ENCODE assay signal across 26 cellular contexts in the genomic region with DNA sequence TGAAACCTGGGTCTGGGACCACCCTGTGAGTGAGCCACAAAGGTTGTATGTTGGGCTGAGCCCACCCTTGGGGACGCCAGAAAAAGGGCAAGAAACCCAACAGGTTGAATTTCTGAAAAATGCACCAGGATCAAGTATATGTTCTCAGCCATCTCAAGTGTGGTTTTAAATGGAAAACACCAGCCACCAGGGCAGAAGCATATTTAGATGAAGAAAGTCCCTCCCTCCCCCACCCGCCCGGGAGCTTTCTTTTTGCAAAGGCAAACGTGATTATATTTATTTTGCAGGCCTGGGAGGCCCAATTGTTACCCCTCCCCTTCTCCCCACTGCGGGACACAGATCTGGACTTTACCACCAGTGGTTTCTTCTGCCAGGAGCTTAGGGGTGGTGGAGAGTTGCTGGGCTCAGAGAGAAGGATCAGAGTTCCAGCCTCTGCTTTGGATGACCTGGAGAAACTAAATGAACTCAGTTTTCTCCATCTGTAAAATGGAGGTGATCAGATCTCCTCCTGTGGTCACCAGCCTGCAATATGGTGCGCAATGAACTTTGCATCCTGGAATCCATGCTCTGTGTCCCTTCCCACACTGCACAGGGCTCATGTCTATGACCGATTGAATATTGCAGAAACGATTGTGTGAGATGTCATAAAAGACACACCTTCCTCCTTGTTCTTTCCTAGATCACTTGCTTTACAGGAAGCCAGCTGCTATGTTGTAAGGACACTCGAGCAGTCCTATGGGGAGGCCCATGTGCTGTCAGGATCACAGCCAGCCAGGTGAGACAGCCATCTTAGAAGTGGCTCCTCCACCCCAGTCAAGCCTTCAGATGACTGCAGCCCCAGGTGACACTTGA. TPM values are rescaled to one million over a fixed set of nuclear protein-coding genes. Genes with fewer than 3 reads are reported as not detected.
"Had no signal": no experiment of that assay in that cellular context is flagged by ENCODE, and none has a peak within 500 bp of the region (broad histone marks: within the 10 kb centered on the region; RNA-seq: fewer than 3 reads in every experiment).

No MANE protein-coding gene starts in this region.

- H3K36me3 Mint-ChIP-seq: mesothelial cell of epicardium; stimulated activated effector memory CD8-positive, alpha-beta T cell treated with anti-CD3 and anti-CD28 coated beads, Interleukin-12 subunit alpha, Interleukin-12 subunit beta, amount 100 ng/mL, for 72 hours had no signal

- H3K4me1 ChIP-seq: prostate gland, uterus had no signal

- H3K4me3 ChIP-seq: coronary artery, esophagus squamous epithelium, left lung, prostate gland, right atrium auricular region, thoracic aorta, tibial nerve, upper lobe of left lung, uterus had no signal

- H3K27ac Mint-ChIP-seq: mesothelial cell of epicardium; naive thymus-derived CD4-positive, alpha-beta T cell; stimulated activated effector memory CD8-positive, alpha-beta T cell treated with anti-CD3 and anti-CD28 coated beads, Interleukin-12 subunit alpha, Interleukin-12 subunit beta, amount 100 ng/mL, for 72 hours had no signal

- H3K9me3 Mint-ChIP-seq: mesothelial cell of epicardium, nephron had no signal

- FAIRE-seq: endothelial cell of umbilical vein, keratinocyte had no signal

- H3K36me3 ChIP-seq: esophagus squamous epithelium, left lung, prostate gland, right atrium auricular region, thoracic aorta, tibial nerve, upper lobe of left lung, uterus had no signal

- H3K4me3 Mint-ChIP-seq: mesothelial cell of epicardium; naive thymus-derived CD4-positive, alpha-beta T cell; nephron; stimulated activated effector memory CD8-positive, alpha-beta T cell treated with anti-CD3 and anti-CD28 coated beads, Interleukin-12 subunit alpha, Interleukin-12 subunit beta, amount 100 ng/mL, for 72 hours had no signal

- H3K27ac ChIP-seq: coronary artery, esophagus squamous epithelium, left lung, prostate gland, right atrium auricular region, thoracic aorta, tibial nerve, upper lobe of left lung, uterus had no signal

- DNase-seq: dermis blood vessel endothelial cell; effector memory CD4-positive, alpha-beta T cell; esophagus squamous epithelium; foreskin melanocyte; head of caudate nucleus; left lung; mesenchymal stem cell; naive thymus-derived CD4-positive, alpha-beta T cell; nucleus accumbens; stimulated activated CD4-positive, alpha-beta T cell treated with anti-CD3 and anti-CD28 coated beads, Interleukin-2, amount 100 ng/mL, for 24 hours; stimulated activated CD4-positive, alpha-beta T cell treated with anti-CD3 and anti-CD28 coated beads, Interleukin-4, amount 100 ng/mL, for 24 hours; stimulated activated naive CD4-positive, alpha-beta T cell treated with Interleukin-2 at 50 U/mL for 16 hours; upper lobe of left lung; uterus had no signal

- H3K27me3 ChIP-seq: right atrium auricular region, uterus had no signal

- ATAC-seq: left lung; naive thymus-derived CD4-positive, alpha-beta T cell; sciatic nerve; stimulated activated effector memory CD8-positive, alpha-beta T cell treated with anti-CD3 and anti-CD28 coated beads, Interleukin-12 subunit alpha, Interleukin-12 subunit beta, amount 100 ng/mL, for 72 hours had no signal

- H3K9me3 ChIP-seq: esophagus squamous epithelium, left lung, prostate gland, right atrium auricular region, thoracic aorta, tibial nerve, upper lobe of left lung, uterus had no signal

RNA-seq across cellular contexts. Expression of gene NGFR, which starts 21.0 kb away (rescaled TPM):
- total RNA-seq: dermis blood vessel endothelial cell, endothelial cell of umbilical vein, epithelial cell of proximal tubule had no signal
- polyA plus RNA-seq: endothelial cell of umbilical vein; naive thymus-derived CD4-positive, alpha-beta T cell had no signal
